In genomic region chr16:30760577-30761426, GRCh38 we compare ENCODE assay signal across 8 cellular contexts. TPM values are rescaled to one million over a fixed set of nuclear protein-coding genes. Genes with fewer than 3 reads are reported as not detected.
A peak's percentile ranks its signal among the peaks of the same experiment; 100 is the strongest.
DNase-seq lines count a peak whose midpoint lies in the region; ATAC-seq and TF ChIP-seq lines count a peak whose summit lies in the region.

No MANE protein-coding gene starts in this region.

- TF ChIP-seq CTCF in AG04450 (IDR thresholded peaks at IDR 0.05; ENCODE audit: low read depth, low read length) (no peak), cardiac fibroblast (IDR thresholded peaks at IDR 0.05; ENCODE audit: low read depth, low read length) (no peak)

- H3K27me3 Mint-ChIP-seq in IgD-negative memory B cell, result no peaks in the 10 kb centered on the region

- no peaks in the 10 kb centered on the region for H3K9me3 Mint-ChIP-seq in IgD-negative memory B cell

- H3K9ac ChIP-seq in mucosa of stomach (ENCODE audit: low read length), result peak overlapping the region; percentile 96

- POLR2A ChIA-PET in AG04450 (lab: Yijun Ruan, JAX), result interaction anchor here (1.0 kb wide), 1 partner anchor 13 kb away, joined by 3 read pairs; the partner anchor contains the start of gene PHKG2

- peaks cover 19% of the 10 kb centered on the region for H3K4me1 ChIP-seq in mucosa of stomach (ENCODE audit: control insufficient read depth, insufficient read depth, low read length)

- no peaks in the 10 kb centered on the region for H3K27me3 ChIP-seq in AG04450 (ENCODE audit: control insufficient read depth, insufficient read depth, low read length)
- no peaks in the 10 kb centered on the region for H3K27me3 ChIP-seq in mucosa of stomach (ENCODE audit: control insufficient read depth, insufficient read depth, low read length)

- peak overlapping the region; percentile 39 to 95 (median 95) for H3K27ac Mint-ChIP-seq in IgD-negative memory B cell

- peak overlapping the region; percentile 95 to 99 (median 98) for H3K4me3 Mint-ChIP-seq in IgD-negative memory B cell

- CTCF ChIA-PET in AG04450 (lab: Charles Lee), result interaction anchor here (0.8 kb wide), 1 partner anchor 54 kb away, joined by 3 read pairs; no protein-coding TSS in a partner anchor

- ATAC-seq in GM18517 (IDR thresholded peaks at IDR 0.05; ENCODE audit: unreplicated experiment) (no peak), HG03025 (IDR thresholded peaks at IDR 0.05; ENCODE audit: low FRiP score, unreplicated experiment) (no peak)

- DNase-seq in AG04450 (ENCODE audit: low read depth, low spot score), result no peak
- DNase-seq in cardiac fibroblast (ENCODE audit: low read depth in 2 of 2), result no peak
- no peak for DNase-seq in NCI-H2171 treated with DMSO at 0.1 percent for 48 hours (lab: John Stamatoyannopoulos, UW)
- no peak for DNase-seq in SHP77 treated with DMSO at 0.1 percent for 48 hours (lab: John Stamatoyannopoulos, UW)

- H3K4me3 ChIP-seq in AG04450 (ENCODE audit: low read depth, low read length) (peak overlapping the region; percentile 94), cardiac fibroblast (replicated peaks in 1 of 2; ENCODE audit: low read depth in 2 of 2, low read length in 2 of 2) (peak overlapping the region; percentile 93 to 97), mucosa of stomach (ENCODE audit: low read length) (no peak overlapping the region)

- H3K27ac ChIP-seq in AG04450 (ENCODE audit: low read depth, low read length), result peak overlapping the region; percentile 68

- no peaks in the 10 kb centered on the region for H3K36me3 Mint-ChIP-seq in IgD-negative memory B cell

- H3K9me3 ChIP-seq in AG04450 (ENCODE audit: control insufficient read depth, insufficient read depth, low read length) (no peaks in the 10 kb centered on the region; the same call in 1 of the 2 replicates), mucosa of stomach (ENCODE audit: control insufficient read depth, low read length) (no peaks in the 10 kb centered on the region)

- H3K4me1 Mint-ChIP-seq in IgD-negative memory B cell, result peaks cover 20 to 45% (median 27%) of the 10 kb centered on the region in 3 donors

- H3K36me3 ChIP-seq in mucosa of stomach (ENCODE audit: control insufficient read depth, insufficient read depth, low read length), result peaks cover 9% of the 10 kb centered on the region

RNA-seq across cellular contexts. Expression of gene CFAP119, which starts 1.1 kb away (rescaled TPM):
- polyA plus RNA-seq in AG04450 (2011; rRNA removed) (2.6 and 3.1 TPM in 2 replicates), IgD-negative memory B cell (0.63 TPM)
- 1.9 and 3.6 TPM in 2 replicates for polyA minus RNA-seq in AG04450 (2011; rRNA and poly(A)+ RNA removed)

RNA-seq across cellular contexts. Expression of gene RNF40, which starts 1.3 kb away (rescaled TPM):
- polyA plus RNA-seq in AG04450 (2011; rRNA removed), result 66.8 and 75.5 TPM in 2 replicates
- polyA minus RNA-seq in AG04450 (2011; rRNA and poly(A)+ RNA removed), result 108 and 117 TPM in 2 replicates
- polyA plus RNA-seq in IgD-negative memory B cell, result 56.0 TPM

RNA-seq across cellular contexts. Expression of gene PHKG2, which starts 12.6 kb away (rescaled TPM):
- 21.7 and 26.0 TPM in 2 replicates for polyA plus RNA-seq in AG04450 (2011; rRNA removed)
- 18.6 and 28.5 TPM in 2 replicates for polyA minus RNA-seq in AG04450 (2011; rRNA and poly(A)+ RNA removed)
- 36.7 TPM for polyA plus RNA-seq in IgD-negative memory B cell

RNA-seq across cellular contexts. Expression of gene ZNF629, which starts 26.2 kb away (rescaled TPM):
- 5.1 and 8.0 TPM in 2 replicates for polyA plus RNA-seq in AG04450 (2011; rRNA removed)
- polyA minus RNA-seq in AG04450 (2011; rRNA and poly(A)+ RNA removed), result 9.5 and 9.9 TPM in 2 replicates
- 0.30 TPM for polyA plus RNA-seq in IgD-negative memory B cell
